21 cellular contexts compared by ENCODE assay signal in the genomic region with DNA sequence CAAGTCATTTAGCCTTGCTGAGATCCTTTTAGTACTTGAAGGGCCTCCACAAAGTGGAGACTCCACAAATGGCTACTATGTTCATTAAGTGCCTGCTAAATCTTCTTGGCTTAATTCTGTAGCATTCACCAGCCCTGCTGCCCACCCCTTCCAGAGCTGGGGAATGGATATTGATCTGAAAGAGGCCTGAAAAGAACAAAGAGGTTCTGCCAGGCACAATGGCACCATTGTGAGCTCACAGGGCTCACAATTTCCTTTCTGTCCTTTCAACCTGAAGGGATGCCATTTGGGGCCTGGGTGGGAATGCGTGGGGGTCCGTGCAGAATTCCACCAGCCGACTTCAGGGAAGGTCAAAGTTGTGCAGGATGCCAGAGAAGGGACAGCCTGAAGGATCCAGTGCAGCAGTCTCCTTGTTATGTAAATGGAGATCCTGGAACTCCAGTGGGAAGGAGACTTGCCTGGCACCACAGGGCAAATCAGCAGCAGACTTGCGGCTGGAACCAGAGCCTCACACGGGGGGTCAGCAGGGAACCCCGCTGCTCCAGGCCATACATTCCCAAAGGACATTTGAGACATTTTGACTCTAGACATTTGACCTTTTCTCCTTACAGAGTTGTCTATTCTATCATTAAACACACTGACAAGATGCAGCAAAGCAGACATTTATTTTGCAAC. TPM values are rescaled to one million over a fixed set of nuclear protein-coding genes. Genes with fewer than 3 reads are reported as not detected.
DNase-seq lines count a peak whose midpoint lies in the region; ATAC-seq and TF ChIP-seq lines count a peak whose summit lies in the region.
"Had no signal": no experiment of that assay in that cellular context is flagged by ENCODE, and none has a peak within 500 bp of the region (broad histone marks: within the 10 kb centered on the region; RNA-seq: fewer than 3 reads in every experiment).

No MANE protein-coding gene starts in this region.

- 53 to 55% methylated on average over 6 of the region's 6 CpGs for WGBS in lower leg skin, 2 donors

- H3K4me3 ChIP-seq in lower leg skin (ENCODE audit: low read depth, poor library complexity, severe bottlenecking): no peak overlapping the region
- H3K4me3 ChIP-seq: coronary artery, GM23248, lung, transverse colon had no signal

- TF ChIP-seq POLR2A in lower leg skin (IDR thresholded peaks at IDR 0.05): no peak

- intact Hi-C loops in posterior vena cava (cut with DNase I) (no loop called here), lower leg skin (cut with DNase I; ENCODE audit: low total_unique reads) (no loop called here)

- DNase-seq in C1 segment of cervical spinal cord (lab: John Stamatoyannopoulos, UW) (peak in 10 of 14 donors; percentile 15 to 59 (median 40)), hypothalamus (lab: John Stamatoyannopoulos, UW) (peak in 28 of 51 donors; percentile 9 to 76 (median 41)), posterior vena cava (ENCODE audit: low spot score) (peak; percentile 29), NCI-H128 (lab: John Stamatoyannopoulos, UW; ENCODE audit: unreplicated experiment) (no peak), lower leg skin (ENCODE audit: low spot score in 2 of 2) (no peak), H4 (ENCODE audit: low spot score) (no peak)
- DNase-seq: activated CD4-positive, alpha-beta T cell treated with anti-CD3 and anti-CD28 coated beads, Interleukin-2, amount 50 U/mL, for 48 hours; activated naive CD4-positive, alpha-beta T cell treated with anti-CD3 and anti-CD28 coated beads, Interleukin-2, amount 10 ng/mL, durations not matched to agents 7 days and 5 days; activated T-cell treated with anti-CD3 and anti-CD28 coated beads for 4 hours; CD8-positive, alpha-beta T cell; DND-41; GM23248; MM.1S; naive B cell; NCI-H187; SW 1271; transverse colon had no signal

- TF ChIP-seq CTCF in lower leg skin (IDR thresholded peaks at IDR 0.05): no peak

- ATAC-seq in HG03196 (IDR thresholded peaks at IDR 0.05; ENCODE audit: unreplicated experiment): no peak
- ATAC-seq: CD8-positive, alpha-beta T cell had no signal

- H3K27ac ChIP-seq in angular gyrus (ENCODE audit: low read depth, low read length): peak overlapping the region; percentile 46
- H3K27ac ChIP-seq: coronary artery, GM23248, transverse colon had no signal

RNA-seq across cellular contexts. Expression of gene MORF4L1, which starts 21.6 kb away (rescaled TPM):
- total RNA-seq in posterior vena cava (100 to 1,000 TPM; 311 to 339 TPM), lower leg skin (100 to 1,000 TPM; 118 to 178 (median 141) TPM)
- total RNA-seq in H4 (2014; rRNA removed; shearing (Covaris generic)): 382 and 419 TPM in 2 replicates

RNA-seq across cellular contexts. Expression of gene ADAMTS7, which starts 39.8 kb away (rescaled TPM):
- total RNA-seq in posterior vena cava (1 to 10 TPM; 6.7 to 8.9 TPM), lower leg skin (1 to 10 TPM in 1 of 4 donors, under 1 TPM in 3; 0.59 to 2.1 (median 0.60) TPM)
- 1.5 and 5.5 TPM in 2 replicates for total RNA-seq in H4 (2014; rRNA removed; shearing (Covaris generic))
- total RNA-seq: CD8-positive, alpha-beta T cell had no signal

Comparison
In these comparisons a context has a peak if more than half of its experiments do, and no peak if none do; other contexts are left out.
1. DNase-seq: peak in C1 segment of cervical spinal cord (10 of 14), hypothalamus (28 of 51) and posterior vena cava (single experiment); none in NCI-H128 (single experiment), lower leg skin (0 of 2) and H4 (single experiment).